ENCODE assay signal across 8 cellular contexts in the genomic region with DNA sequence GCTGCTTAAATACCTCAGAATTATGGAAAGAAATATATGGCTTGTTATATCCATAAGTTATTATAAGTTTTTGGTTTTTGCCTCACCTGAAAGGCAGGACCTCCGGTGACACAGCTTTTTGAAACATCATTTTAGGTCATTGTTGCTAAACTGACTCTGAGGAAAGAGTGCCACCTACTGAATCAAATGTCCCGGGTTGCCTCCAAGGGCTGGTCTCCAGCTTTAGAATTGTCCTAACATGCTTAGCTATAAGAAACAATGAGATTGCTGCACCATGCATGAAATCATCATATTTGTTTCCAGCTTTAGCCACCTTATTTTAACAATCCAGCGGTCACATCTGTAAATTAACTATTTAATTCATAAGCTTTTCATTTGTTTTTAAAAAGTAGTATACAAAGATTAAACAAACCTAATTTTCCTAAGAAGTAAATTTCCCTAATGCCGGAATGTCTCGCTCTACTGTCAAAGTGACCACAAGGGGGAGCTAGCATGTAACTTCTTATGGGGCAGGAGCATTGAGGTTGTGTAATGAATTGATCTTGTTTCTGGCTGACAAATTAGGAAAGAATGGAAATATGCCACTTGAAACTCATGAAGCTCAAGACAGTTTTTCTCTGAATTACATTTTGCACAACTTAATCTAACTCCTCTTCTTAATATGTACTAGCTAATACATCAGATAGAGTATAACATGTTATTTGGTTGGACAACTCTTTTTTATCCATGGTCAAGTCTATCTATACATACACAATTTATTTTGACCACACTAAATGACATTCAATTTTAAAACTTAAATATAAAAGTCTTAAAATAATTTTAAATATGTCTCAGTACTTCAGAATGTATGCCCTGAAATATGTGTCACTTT. TPM values are rescaled to one million over a fixed set of nuclear protein-coding genes. Genes with fewer than 3 reads are reported as not detected.
A peak's percentile ranks its signal among the peaks of the same experiment; 100 is the strongest.
DNase-seq lines count a peak whose midpoint lies in the region; ATAC-seq, FAIRE-seq and TF ChIP-seq lines count a peak whose summit lies in the region.

No MANE protein-coding gene starts in this region.

- no peak overlapping the region for H3K9ac ChIP-seq in HepG2 (ENCODE audit: insufficient read depth, low read depth, low read length)

- POLR2A ChIA-PET in HepG2 (lab: Yijun Ruan, JAX) = no interaction called here

- TF ChIP-seq EP300 in HepG2 (IDR thresholded peaks at IDR 0.05; ENCODE audit: low read depth in 2 of 2, low read length in 2 of 2) (no peak), HepG2 (CRISPR knock-in tag; IDR thresholded peaks at IDR 0.05; ENCODE audit: borderline replicate concordance) (no peak)

- in situ Hi-C loops in T47D (cut with HindIII; ENCODE audit: low pct_unique_long_range_greater_than_20kb, low sequenced_read_pairs) (no loop called here), HepG2 (cut with HindIII; ENCODE audit: extremely low pct_ligation_motif_present, low pct_unique_long_range_greater_than_20kb) (loop anchor here (10.0 kb wide), 1 partner anchor 1690 kb away; no protein-coding TSS in a partner anchor)

- 2% methylated on average over 5 of the region's 5 CpGs for WGBS in HepG2 (ENCODE audit: low lambda C conversion rate)

- no TSS peak for BruUV-seq in HepG2 (replicated peaks; lab: Mats Ljungman, UMichigan)

- H4K20me1 ChIP-seq in HepG2 (ENCODE audit: insufficient read depth, low read length) = no peaks in the 10 kb centered on the region

- no peak overlapping the region for H3K4me3 ChIP-seq in HepG2 (replicated peaks in 1 of 3; ENCODE audit: insufficient read depth in 1 of 3, low read depth in 2 of 3, low read length in 3 of 3)

- DNase-seq in A172 (ENCODE audit: low spot score) = peak; percentile 33
- peak; percentile 27 for DNase-seq in GM10266 (ENCODE audit: extremely low spot score)
- DNase-seq in NCI-H526 treated with DMSO at 0.1 percent for 48 hours (lab: John Stamatoyannopoulos, UW) = peak; percentile 50
- DNase-seq in T47D (ENCODE audit: low read depth in 1 of 2, low spot score in 1 of 2) = peak; percentile 18 to 83
- peak; percentile 56 for DNase-seq in HepG2 (ENCODE audit: low spot score)

- no peaks in the 10 kb centered on the region for H3K4me1 ChIP-seq in HepG2 (ENCODE audit: insufficient read depth, low read length)

- no peaks in the 10 kb centered on the region for H3K79me2 ChIP-seq in HepG2 (ENCODE audit: insufficient read depth, low read length)

- H3K36me3 ChIP-seq in HepG2 (replicated peaks in 1 of 2; ENCODE audit: control insufficient read depth in 1 of 2, insufficient read depth in 2 of 2, low read length in 2 of 2) = no peaks in the 10 kb centered on the region

- no peak for TF ChIP-seq RAD21 in HepG2 (CRISPR knock-in tag; IDR thresholded peaks at IDR 0.05)

- peak; percentile 64 for ATAC-seq in HG03378 (IDR thresholded peaks at IDR 0.05; ENCODE audit: unreplicated experiment)
- ATAC-seq in HepG2 = peak; percentile 83
- ATAC-seq in GM19467 (IDR thresholded peaks at IDR 0.05; ENCODE audit: unreplicated experiment) = no peak
- no peak for ATAC-seq in GM19455 (IDR thresholded peaks at IDR 0.05; ENCODE audit: unreplicated experiment)

- no peak overlapping the region for H2AFZ ChIP-seq in HepG2 (ENCODE audit: low read length)

- H3K4me2 ChIP-seq in HepG2 (ENCODE audit: low read depth, low read length) = no peak overlapping the region

- H3K27me3 ChIP-seq in HepG2 (ENCODE audit: control insufficient read depth in 1 of 2, insufficient read depth in 2 of 2, low read length in 2 of 2) = peaks cover 0 to 7% of the 10 kb centered on the region in 2 experiments; a peak in 2 of 5 replicates

- CTCF ChIA-PET in HepG2 (lab: Yijun Ruan, JAX; ENCODE audit: low intra/inter-chr PET ratio, low total read pairs) = interaction anchor here (2.4 kb wide), 1 partner anchor 1694 kb away, joined by 13 read pairs; no protein-coding TSS in a partner anchor

- H3K9me3 ChIP-seq in HepG2 (ENCODE audit: low read length) = no peaks in the 10 kb centered on the region

- intact Hi-C loops in HepG2 (cut with micrococcal nuclease; ENCODE audit: unreplicated experiment) = loop anchor here (1.0 to 2.0 kb wide), 2 partner anchors 1218 to 1554 kb away; no protein-coding TSS in a partner anchor

- H3K27ac ChIP-seq in HepG2 (ENCODE audit: extremely low read length, insufficient read depth, low read length) = no peak overlapping the region

- no peak for FAIRE-seq in HepG2 (lab: Jason Lieb, UNC)

- TF ChIP-seq CTCF in GM10266 (IDR thresholded peaks at IDR 0.05; ENCODE audit: control insufficient read depth, insufficient read depth, low read depth, missing control alignments) (peak; percentile 87), HepG2 (CRISPR knock-in tag; IDR thresholded peaks at IDR 0.05) (peak; percentile 62)

- TF ChIP-seq POLR2A in HepG2 (IDR thresholded peaks at IDR 0.05; ENCODE audit: insufficient read depth in 1 of 2, low read depth in 2 of 2, low read length in 2 of 2) = no peak

TF ChIP-seq in HepG2, 621 proteins besides CTCF, POLR2A, EP300 and RAD21 (continues in another document):
- no peak for TF ChIP-seq PITX1 (CRISPR knock-in tag; IDR thresholded peaks at IDR 0.05)
- no peak for TF ChIP-seq RBAK (CRISPR knock-in tag; IDR thresholded peaks at IDR 0.05)
- TF ChIP-seq NKX3-1 (CRISPR knock-in tag; IDR thresholded peaks at IDR 0.05) = no peak
- no peak for TF ChIP-seq ZNF816 (CRISPR knock-in tag; IDR thresholded peaks at IDR 0.05; ENCODE audit: borderline replicate concordance)
- TF ChIP-seq ZNF180 (CRISPR knock-in tag; IDR thresholded peaks at IDR 0.05; ENCODE audit: borderline replicate concordance, low read depth) = no peak
- no peak for TF ChIP-seq SPEN (CRISPR knock-in tag; IDR thresholded peaks at IDR 0.05; ENCODE audit: low read depth)
- TF ChIP-seq REPIN1 (CRISPR knock-in tag; IDR thresholded peaks at IDR 0.05; ENCODE audit: borderline replicate concordance, low read depth) = no peak
- TF ChIP-seq CSRNP1 (CRISPR knock-in tag; IDR thresholded peaks at IDR 0.05) = no peak
- TF ChIP-seq SIX1 (CRISPR knock-in tag; IDR thresholded peaks at IDR 0.05; ENCODE audit: borderline replicate concordance) = no peak
- TF ChIP-seq ZNF431 (CRISPR knock-in tag; IDR thresholded peaks at IDR 0.05; ENCODE audit: borderline replicate concordance, low read depth) = no peak
- peak; percentile 68 for TF ChIP-seq STAG1 (CRISPR knock-in tag; IDR thresholded peaks at IDR 0.05)
- no peak for TF ChIP-seq TRIM24 (CRISPR knock-in tag; IDR thresholded peaks at IDR 0.05)
- TF ChIP-seq ZNF552 (CRISPR knock-in tag; IDR thresholded peaks at IDR 0.05; ENCODE audit: borderline replicate concordance) = no peak
- no peak for TF ChIP-seq ZNF850 (CRISPR knock-in tag; conservative IDR thresholded peaks at IDR 0.05)
- TF ChIP-seq ZFP82 (CRISPR knock-in tag; IDR thresholded peaks at IDR 0.05; ENCODE audit: borderline replicate concordance) = no peak
- no peak for TF ChIP-seq ZNF329 (CRISPR knock-in tag; IDR thresholded peaks at IDR 0.05; ENCODE audit: low read depth)
- TF ChIP-seq MXI1 (IDR thresholded peaks at IDR 0.05; ENCODE audit: borderline replicate concordance, low read depth, low read length) = no peak
- TF ChIP-seq DR1 (CRISPR knock-in tag; IDR thresholded peaks at IDR 0.05) = no peak
- TF ChIP-seq CEBPG (CRISPR knock-in tag; IDR thresholded peaks at IDR 0.05) = peak; percentile 54
- peak; percentile 70 for TF ChIP-seq SMC3 (IDR thresholded peaks at IDR 0.05; ENCODE audit: low read length)
- TF ChIP-seq CCDC6 (CRISPR knock-in tag; IDR thresholded peaks at IDR 0.05) = no peak

RNA-seq across cellular contexts. Expression of gene PCDH17, which starts 6.7 kb away (rescaled TPM):
- total RNA-seq in A172 (2014; rRNA removed; shearing (Covaris generic)) = 0.07 and 0.17 TPM in 2 replicates
- total RNA-seq in HepG2 (2016; rRNA removed; fragmentation: Illumina TruSeq; extraction: Trizol) = not detected in 2 replicates
- not detected in 2 replicates for total RNA-seq in HepG2 (2016; cell fraction: cytosol; rRNA removed; fragmentation: Illumina TruSeq; extraction: Trizol; ENCODE audit: low read depth)
- not detected in 2 replicates for total RNA-seq in HepG2 (2016; cell fraction: insoluble cytoplasmic fraction; rRNA removed; fragmentation: Illumina TruSeq; extraction: Trizol)
- total RNA-seq in HepG2 (2016; cell fraction: membrane; rRNA removed; fragmentation: Illumina TruSeq; extraction: Trizol) = not detected in 2 replicates
- not detected in 2 replicates for total RNA-seq in HepG2 (2016; cell fraction: nucleus; rRNA removed; fragmentation: Illumina TruSeq; extraction: Trizol)
- polyA plus RNA-seq in HepG2 (2011; rRNA removed) = not detected in 2 replicates
- polyA plus RNA-seq in HepG2 (2011; cell fraction: cytosol; rRNA removed) = not detected in 2 replicates
- polyA plus RNA-seq in HepG2 (2011; cell fraction: nucleus; rRNA removed) = not detected in 2 replicates
- polyA plus RNA-seq in HepG2 (2012) = 0.01 TPM in 1 of 2 replicates, not detected in the other
- polyA plus RNA-seq in HepG2 (2016; cell fraction: cytosol; fragmentation: Illumina TruSeq; extraction: Trizol; ENCODE audit: low read depth) = not detected in 2 replicates
- not detected in 2 replicates for polyA plus RNA-seq in HepG2 (2016; cell fraction: insoluble cytoplasmic fraction; fragmentation: Illumina TruSeq; extraction: Trizol; ENCODE audit: low read depth)
- polyA plus RNA-seq in HepG2 (2016; cell fraction: membrane; fragmentation: Illumina TruSeq; extraction: Trizol; ENCODE audit: low read depth) = not detected in 2 replicates
- polyA plus RNA-seq in HepG2 (2016; cell fraction: nucleus; fragmentation: Illumina TruSeq; extraction: Trizol; ENCODE audit: insufficient read depth, low read depth) = not detected in 2 replicates
- 0.72 TPM in 1 of 2 replicates, not detected in the other for polyA minus RNA-seq in HepG2 (2011; rRNA and poly(A)+ RNA removed; ENCODE audit: low replicate concordance)
- not detected in 2 replicates for polyA minus RNA-seq in HepG2 (2011; cell fraction: cytosol; rRNA and poly(A)+ RNA removed)
- polyA minus RNA-seq in HepG2 (2011; cell fraction: nucleus; rRNA and poly(A)+ RNA removed) = not detected in 2 replicates

Comparison
In these comparisons a context has a peak if more than half of its experiments do, and no peak if none do; other contexts are left out.
1. ATAC-seq: peak in HG03378 (single experiment) and HepG2 (single experiment); none in GM19467 (single experiment) and GM19455 (single experiment).
2. Peak in every context shown above with its lines, with median percentiles within 50 percentile points of each other: DNase-seq.